8 cellular contexts compared by ENCODE assay signal in genomic region chr18:21117385-21118135, GRCh38. TPM values are rescaled to one million over a fixed set of nuclear protein-coding genes. Genes with fewer than 3 reads are reported as not detected.
DNase-seq lines count a peak whose midpoint lies in the region; ATAC-seq, FAIRE-seq and TF ChIP-seq lines count a peak whose summit lies in the region.
"Had no signal": no experiment of that assay in that cellular context is flagged by ENCODE, and none has a peak within 500 bp of the region (broad histone marks: within the 10 kb centered on the region; RNA-seq: fewer than 3 reads in every experiment).

No MANE protein-coding gene starts in this region.

- no peaks in the 10 kb centered on the region for H4K20me1 ChIP-seq in K562 (replicated peaks; ENCODE audit: control insufficient read depth, insufficient read depth, low read length)

- no peaks in the 10 kb centered on the region for H3K79me2 ChIP-seq in K562 (ENCODE audit: control insufficient read depth, insufficient read depth, low read length)

- 0% methylated on average over 5 of the region's 5 CpGs for WGBS in K562 (ENCODE audit: insufficient coverage, low coverage, missing lambda C conversion rate)

- POLR2A ChIA-PET in K562 (lab: Yijun Ruan, JAX), result interaction anchor here (2.7 kb wide), 1 partner anchor 14 kb away, joined by 13 read pairs; no protein-coding TSS in a partner anchor

- H3K27ac ChIP-seq in K562 (ENCODE audit: extremely low read depth, low read depth, low read length) (no peak overlapping the region), vagina (peak overlapping the region; percentile 55)

- no peaks in the 10 kb centered on the region for H3K9me1 ChIP-seq in K562 (ENCODE audit: control insufficient read depth, insufficient read depth, low read length)

- H3K9me3 ChIP-seq in K562 (replicated peaks; ENCODE audit: control insufficient read depth, insufficient read depth, low read depth, low read length) (no peaks in the 10 kb centered on the region), vagina (no peaks in the 10 kb centered on the region)

- no peak overlapping the region for H3K9ac ChIP-seq in K562 (ENCODE audit: insufficient read depth in 1 of 2, low read depth in 2 of 2, low read length in 2 of 2)

- peak; percentile 70 for DNase-seq in LHCN-M2 (ENCODE audit: low read depth)
- peak in 1 of 4 experiments; percentile 7 for DNase-seq in K562 (ENCODE audit: extremely low read depth in 1 of 4, low spot score in 3 of 4)
- DNase-seq in medulla oblongata (ENCODE audit: extremely low spot score), result peak; percentile 45
- DNase-seq in vagina (ENCODE audit: extremely low spot score in 2 of 2), result no peak
- DNase-seq in NCI-H2171 (lab: John Stamatoyannopoulos, UW), result no peak
- no peak for DNase-seq in NCI-H146 (lab: John Stamatoyannopoulos, UW)

- no peak for TF ChIP-seq RAD21 in K562 (CRISPR knock-in tag; conservative IDR thresholded peaks at IDR 0.05 in 1 of 2, IDR thresholded peaks at IDR 0.05 in 1 of 2)

- H3K4me2 ChIP-seq in K562 (ENCODE audit: insufficient read depth, low read length), result no peak overlapping the region

- H2AFZ ChIP-seq in K562 (ENCODE audit: low read depth, low read length), result no peak overlapping the region

- no peak for TF ChIP-seq EP300 in K562 (IDR thresholded peaks at IDR 0.05; ENCODE audit: low read length)

- TF ChIP-seq CTCF in K562 (IDR thresholded peaks at IDR 0.05 in 2 of 3, conservative IDR thresholded peaks at IDR 0.05 in 1 of 3; ENCODE audit: insufficient read depth in 2 of 3, low read depth in 1 of 3, low read length in 3 of 3), result no peak
- TF ChIP-seq CTCF in vagina (IDR thresholded peaks at IDR 0.05), result no peak

- no peaks in the 10 kb centered on the region; a peak in 1 of 5 replicates for H3K4me1 ChIP-seq in K562 (replicated peaks in 1 of 2; ENCODE audit: control insufficient read depth in 2 of 2, insufficient read depth in 2 of 2, low read length in 2 of 2)
- peaks cover 13% of the 10 kb centered on the region for H3K4me1 ChIP-seq in vagina

- ATAC-seq in K562, result no peak; the same call in 2 of the 3 replicates
- no peak for ATAC-seq in HG03354 (IDR thresholded peaks at IDR 0.05; ENCODE audit: poor library complexity, severe bottlenecking, unreplicated experiment)
- ATAC-seq: activated T-helper 17 cell treated with anti-CD3 and anti-CD28 coated beads, Interleukin-2, amount 50 U/mL, for 72 hours had no signal

- CTCF ChIA-PET in K562 (lab: Yijun Ruan, JAX; ENCODE audit: low intra/inter-chr PET ratio), result no interaction called here

- H3K4me3 ChIP-seq in K562, result no peak overlapping the region
- no peak overlapping the region for H3K4me3 ChIP-seq in vagina

- BruUV-seq in K562 (replicated peaks; lab: Mats Ljungman, UMichigan), result no TSS peak

- TF ChIP-seq POLR2A in K562 (conservative IDR thresholded peaks at IDR 0.05), result no peak
- TF ChIP-seq POLR2A in vagina (IDR thresholded peaks at IDR 0.05), result no peak

- FAIRE-seq in K562 (lab: Jason Lieb, UNC), result no peak

- intact Hi-C loops in K562 (cut with micrococcal nuclease), result no loop called here
- intact Hi-C loops in vagina (cut with DNase I), result no loop called here

- in situ Hi-C loops in K562 (cut with MboI), result no loop called here

- H3K27me3 ChIP-seq in K562 (ENCODE audit: control insufficient read depth in 2 of 2, insufficient read depth in 2 of 2, low read length in 2 of 2) (no peaks in the 10 kb centered on the region; a peak in 1 of 5 replicates), vagina (no peaks in the 10 kb centered on the region)

- H3K36me3 ChIP-seq in K562 (ENCODE audit: control insufficient read depth, insufficient read depth, low read length) (no peaks in the 10 kb centered on the region), vagina (no peaks in the 10 kb centered on the region)

TF ChIP-seq in K562, 482 proteins besides CTCF, POLR2A, EP300 and RAD21:
- no peak for TF ChIP-seq GMEB1 (CRISPR knock-in tag; IDR thresholded peaks at IDR 0.05)
- peak; percentile 21; the same call in 1 of the 2 replicates for TF ChIP-seq PKNOX1 (IDR thresholded peaks at IDR 0.05)

RNA-seq across cellular contexts. Expression of gene ROCK1, which starts 5.9 kb away (rescaled TPM):
- 28.3 and 31.1 TPM in 2 replicates for total RNA-seq in LHCN-M2 (2014; rRNA removed)
- 12.0 TPM for polyA plus RNA-seq in LHCN-M2 (2012)
- 16.4 and 85.2 TPM in 2 replicates for total RNA-seq in K562 (2011; cell fraction: chromatin; rRNA removed; ENCODE audit: low replicate concordance)
- total RNA-seq in K562 (2011; cell fraction: nucleolus; rRNA removed), result 11.3 and 12.5 TPM in 2 replicates
- 28.6 and 32.6 TPM in 2 replicates for total RNA-seq in K562 (2011; cell fraction: nucleoplasm; rRNA removed)
- 11.3 and 11.9 TPM in 2 replicates for total RNA-seq in K562 (2014; rRNA removed)
- total RNA-seq in K562 (2014; rRNA removed; fragmentation: Illumina TruSeq; extraction: Trizol), result 28.6 and 30.3 TPM in 2 replicates
- total RNA-seq in K562 (2015; rRNA removed; fragmentation: Illumina TruSeq; extraction: Trizol), result 22.8 and 23.6 TPM in 2 replicates
- total RNA-seq in K562 (2021), result 20.8 and 22.0 TPM in 2 replicates
- 14.4 and 17.7 TPM in 2 replicates for polyA plus RNA-seq in K562 (2011; rRNA removed)
- polyA plus RNA-seq in K562 (2011; cell fraction: cytosol; rRNA removed), result 1.9 and 2.7 TPM in 2 replicates
- polyA plus RNA-seq in K562 (2011; cell fraction: nucleus; rRNA removed), result 9.8 and 12.5 TPM in 2 replicates
- polyA plus RNA-seq in K562 (2012), result 16.7 and 17.0 TPM in 2 replicates
- 19.9 and 24.0 TPM in 2 replicates for polyA plus RNA-seq in K562 (2014; fragmentation: Illumina TruSeq; extraction: Trizol)
- 1 to 10 TPM; 7.4 to 8.9 TPM for polyA plus RNA-seq in K562 (2014; fragmentation: Nextera tagmentation; extraction: Ambion mirVana)
- polyA plus RNA-seq in K562 (2014; rRNA removed), result 8.7 and 16.7 TPM in 2 replicates
- polyA minus RNA-seq in K562 (2011; rRNA and poly(A)+ RNA removed), result 29.5 and 43.1 TPM in 2 replicates
- polyA minus RNA-seq in K562 (2011; cell fraction: cytosol; rRNA and poly(A)+ RNA removed), result 13.0 and 14.6 TPM in 2 replicates
- 21.5 and 35.8 TPM in 2 replicates for polyA minus RNA-seq in K562 (2011; cell fraction: nucleus; rRNA and poly(A)+ RNA removed)
- 39.0 TPM for total RNA-seq in vagina

Comparison
In these comparisons a context has a peak if more than half of its experiments do, and no peak if none do; other contexts are left out.
1. DNase-seq: peak in LHCN-M2 (single experiment) and medulla oblongata (single experiment); none in vagina (0 of 2), NCI-H2171 (single experiment) and NCI-H146 (single experiment).